1 cellular context compared by ENCODE assay signal in the genomic region with DNA sequence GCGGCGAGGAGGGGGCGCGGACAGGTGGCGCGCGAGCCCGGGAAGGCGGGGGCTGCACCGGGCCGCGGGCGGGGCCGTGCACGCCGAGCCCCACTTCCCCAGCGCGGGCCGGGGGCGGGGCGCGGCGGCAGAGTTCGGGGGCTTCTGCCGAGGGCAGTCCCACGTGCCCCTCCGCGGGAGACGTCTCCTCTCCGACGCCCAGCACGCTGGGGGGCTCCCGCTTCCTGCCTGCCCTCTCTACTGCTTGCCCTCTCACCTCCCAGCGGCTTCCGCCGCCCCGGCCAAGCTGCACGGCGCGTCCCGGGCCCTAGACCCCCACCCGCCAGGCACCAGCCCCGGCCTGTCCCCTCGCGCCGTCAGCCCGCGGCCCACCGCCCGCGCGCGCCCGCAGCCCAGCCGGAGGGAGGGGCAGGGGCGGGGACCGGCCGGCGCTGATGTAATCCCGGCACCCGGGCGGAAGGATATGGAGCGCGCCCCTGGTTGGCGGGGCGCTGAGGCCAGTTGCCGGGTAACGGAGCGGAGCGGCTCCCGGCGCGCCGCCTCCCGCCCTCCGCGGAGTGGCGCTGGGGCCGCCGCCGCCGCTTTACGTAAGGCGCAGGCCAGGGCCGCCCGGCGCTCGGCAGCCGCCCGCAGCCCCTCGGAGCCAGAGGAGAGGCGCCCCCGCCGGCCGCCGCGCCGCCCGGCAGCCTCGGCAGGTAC.
A peak's percentile ranks its signal among the peaks of the same experiment; 100 is the strongest.
TF ChIP-seq lines count a peak whose summit lies in the region.

A gene with protein sequence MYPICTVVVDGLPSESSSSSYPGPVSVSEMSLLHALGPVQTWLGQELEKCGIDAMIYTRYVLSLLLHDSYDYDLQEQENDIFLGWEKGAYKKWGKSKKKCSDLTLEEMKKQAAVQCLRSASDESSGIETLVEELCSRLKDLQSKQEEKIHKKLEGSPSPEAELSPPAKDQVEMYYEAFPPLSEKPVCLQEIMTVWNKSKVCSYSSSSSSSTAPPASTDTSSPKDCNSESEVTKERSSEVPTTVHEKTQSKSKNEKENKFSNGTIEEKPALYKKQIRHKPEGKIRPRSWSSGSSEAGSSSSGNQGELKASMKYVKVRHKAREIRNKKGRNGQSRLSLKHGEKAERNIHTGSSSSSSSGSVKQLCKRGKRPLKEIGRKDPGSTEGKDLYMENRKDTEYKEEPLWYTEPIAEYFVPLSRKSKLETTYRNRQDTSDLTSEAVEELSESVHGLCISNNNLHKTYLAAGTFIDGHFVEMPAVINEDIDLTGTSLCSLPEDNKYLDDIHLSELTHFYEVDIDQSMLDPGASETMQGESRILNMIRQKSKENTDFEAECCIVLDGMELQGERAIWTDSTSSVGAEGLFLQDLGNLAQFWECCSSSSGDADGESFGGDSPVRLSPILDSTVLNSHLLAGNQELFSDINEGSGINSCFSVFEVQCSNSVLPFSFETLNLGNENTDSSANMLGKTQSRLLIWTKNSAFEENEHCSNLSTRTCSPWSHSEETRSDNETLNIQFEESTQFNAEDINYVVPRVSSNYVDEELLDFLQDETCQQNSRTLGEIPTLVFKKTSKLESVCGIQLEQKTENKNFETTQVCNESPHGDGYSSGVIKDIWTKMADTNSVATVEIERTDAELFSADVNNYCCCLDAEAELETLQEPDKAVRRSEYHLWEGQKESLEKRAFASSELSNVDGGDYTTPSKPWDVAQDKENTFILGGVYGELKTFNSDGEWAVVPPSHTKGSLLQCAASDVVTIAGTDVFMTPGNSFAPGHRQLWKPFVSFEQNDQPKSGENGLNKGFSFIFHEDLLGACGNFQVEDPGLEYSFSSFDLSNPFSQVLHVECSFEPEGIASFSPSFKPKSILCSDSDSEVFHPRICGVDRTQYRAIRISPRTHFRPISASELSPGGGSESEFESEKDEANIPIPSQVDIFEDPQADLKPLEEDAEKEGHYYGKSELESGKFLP (N-terminal part only) (plus strand): TSS at position 581 of the 699 bp plus-strand sequence. CDS start 41,727 bp downstream, outside the sequence.

TF ChIP-seq in HepG2, 621 proteins besides CTCF, POLR2A, EP300 and RAD21 (continued from another document and continues in another):
- TF ChIP-seq, protein P1, sequence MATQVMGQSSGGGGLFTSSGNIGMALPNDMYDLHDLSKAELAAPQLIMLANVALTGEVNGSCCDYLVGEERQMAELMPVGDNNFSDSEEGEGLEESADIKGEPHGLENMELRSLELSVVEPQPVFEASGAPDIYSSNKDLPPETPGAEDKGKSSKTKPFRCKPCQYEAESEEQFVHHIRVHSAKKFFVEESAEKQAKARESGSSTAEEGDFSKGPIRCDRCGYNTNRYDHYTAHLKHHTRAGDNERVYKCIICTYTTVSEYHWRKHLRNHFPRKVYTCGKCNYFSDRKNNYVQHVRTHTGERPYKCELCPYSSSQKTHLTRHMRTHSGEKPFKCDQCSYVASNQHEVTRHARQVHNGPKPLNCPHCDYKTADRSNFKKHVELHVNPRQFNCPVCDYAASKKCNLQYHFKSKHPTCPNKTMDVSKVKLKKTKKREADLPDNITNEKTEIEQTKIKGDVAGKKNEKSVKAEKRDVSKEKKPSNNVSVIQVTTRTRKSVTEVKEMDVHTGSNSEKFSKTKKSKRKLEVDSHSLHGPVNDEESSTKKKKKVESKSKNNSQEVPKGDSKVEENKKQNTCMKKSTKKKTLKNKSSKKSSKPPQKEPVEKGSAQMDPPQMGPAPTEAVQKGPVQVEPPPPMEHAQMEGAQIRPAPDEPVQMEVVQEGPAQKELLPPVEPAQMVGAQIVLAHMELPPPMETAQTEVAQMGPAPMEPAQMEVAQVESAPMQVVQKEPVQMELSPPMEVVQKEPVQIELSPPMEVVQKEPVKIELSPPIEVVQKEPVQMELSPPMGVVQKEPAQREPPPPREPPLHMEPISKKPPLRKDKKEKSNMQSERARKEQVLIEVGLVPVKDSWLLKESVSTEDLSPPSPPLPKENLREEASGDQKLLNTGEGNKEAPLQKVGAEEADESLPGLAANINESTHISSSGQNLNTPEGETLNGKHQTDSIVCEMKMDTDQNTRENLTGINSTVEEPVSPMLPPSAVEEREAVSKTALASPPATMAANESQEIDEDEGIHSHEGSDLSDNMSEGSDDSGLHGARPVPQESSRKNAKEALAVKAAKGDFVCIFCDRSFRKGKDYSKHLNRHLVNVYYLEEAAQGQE (IDR thresholded peaks at IDR 0.05; ENCODE audit: borderline replicate concordance in 1 of 2, low read depth in 1 of 2, low read length in 2 of 2), result peak in 1 of 2 experiments; percentile 42; a peak in 1 of 4 replicates
- TF ChIP-seq, protein P2, sequence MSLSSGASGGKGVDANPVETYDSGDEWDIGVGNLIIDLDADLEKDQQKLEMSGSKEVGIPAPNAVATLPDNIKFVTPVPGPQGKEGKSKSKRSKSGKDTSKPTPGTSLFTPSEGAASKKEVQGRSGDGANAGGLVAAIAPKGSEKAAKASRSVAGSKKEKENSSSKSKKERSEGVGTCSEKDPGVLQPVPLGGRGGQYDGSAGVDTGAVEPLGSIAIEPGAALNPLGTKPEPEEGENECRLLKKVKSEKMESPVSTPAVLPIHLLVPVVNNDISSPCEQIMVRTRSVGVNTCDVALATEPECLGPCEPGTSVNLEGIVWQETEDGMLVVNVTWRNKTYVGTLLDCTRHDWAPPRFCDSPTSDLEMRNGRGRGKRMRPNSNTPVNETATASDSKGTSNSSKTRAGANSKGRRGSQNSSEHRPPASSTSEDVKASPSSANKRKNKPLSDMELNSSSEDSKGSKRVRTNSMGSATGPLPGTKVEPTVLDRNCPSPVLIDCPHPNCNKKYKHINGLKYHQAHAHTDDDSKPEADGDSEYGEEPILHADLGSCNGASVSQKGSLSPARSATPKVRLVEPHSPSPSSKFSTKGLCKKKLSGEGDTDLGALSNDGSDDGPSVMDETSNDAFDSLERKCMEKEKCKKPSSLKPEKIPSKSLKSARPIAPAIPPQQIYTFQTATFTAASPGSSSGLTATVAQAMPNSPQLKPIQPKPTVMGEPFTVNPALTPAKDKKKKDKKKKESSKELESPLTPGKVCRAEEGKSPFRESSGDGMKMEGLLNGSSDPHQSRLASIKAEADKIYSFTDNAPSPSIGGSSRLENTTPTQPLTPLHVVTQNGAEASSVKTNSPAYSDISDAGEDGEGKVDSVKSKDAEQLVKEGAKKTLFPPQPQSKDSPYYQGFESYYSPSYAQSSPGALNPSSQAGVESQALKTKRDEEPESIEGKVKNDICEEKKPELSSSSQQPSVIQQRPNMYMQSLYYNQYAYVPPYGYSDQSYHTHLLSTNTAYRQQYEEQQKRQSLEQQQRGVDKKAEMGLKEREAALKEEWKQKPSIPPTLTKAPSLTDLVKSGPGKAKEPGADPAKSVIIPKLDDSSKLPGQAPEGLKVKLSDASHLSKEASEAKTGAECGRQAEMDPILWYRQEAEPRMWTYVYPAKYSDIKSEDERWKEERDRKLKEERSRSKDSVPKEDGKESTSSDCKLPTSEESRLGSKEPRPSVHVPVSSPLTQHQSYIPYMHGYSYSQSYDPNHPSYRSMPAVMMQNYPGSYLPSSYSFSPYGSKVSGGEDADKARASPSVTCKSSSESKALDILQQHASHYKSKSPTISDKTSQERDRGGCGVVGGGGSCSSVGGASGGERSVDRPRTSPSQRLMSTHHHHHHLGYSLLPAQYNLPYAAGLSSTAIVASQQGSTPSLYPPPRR (CRISPR knock-in tag; IDR thresholded peaks at IDR 0.05; ENCODE audit: borderline replicate concordance), result peak; percentile 57; the same call in 1 of the 2 replicates
- TF ChIP-seq, protein P3, sequence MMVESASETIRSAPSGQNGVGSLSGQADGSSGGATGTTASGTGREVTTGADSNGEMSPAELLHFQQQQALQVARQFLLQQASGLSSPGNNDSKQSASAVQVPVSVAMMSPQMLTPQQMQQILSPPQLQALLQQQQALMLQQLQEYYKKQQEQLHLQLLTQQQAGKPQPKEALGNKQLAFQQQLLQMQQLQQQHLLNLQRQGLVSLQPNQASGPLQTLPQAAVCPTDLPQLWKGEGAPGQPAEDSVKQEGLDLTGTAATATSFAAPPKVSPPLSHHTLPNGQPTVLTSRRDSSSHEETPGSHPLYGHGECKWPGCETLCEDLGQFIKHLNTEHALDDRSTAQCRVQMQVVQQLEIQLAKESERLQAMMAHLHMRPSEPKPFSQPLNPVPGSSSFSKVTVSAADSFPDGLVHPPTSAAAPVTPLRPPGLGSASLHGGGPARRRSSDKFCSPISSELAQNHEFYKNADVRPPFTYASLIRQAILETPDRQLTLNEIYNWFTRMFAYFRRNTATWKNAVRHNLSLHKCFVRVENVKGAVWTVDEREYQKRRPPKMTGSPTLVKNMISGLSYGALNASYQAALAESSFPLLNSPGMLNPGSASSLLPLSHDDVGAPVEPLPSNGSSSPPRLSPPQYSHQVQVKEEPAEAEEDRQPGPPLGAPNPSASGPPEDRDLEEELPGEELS (CRISPR knock-in tag; IDR thresholded peaks at IDR 0.05), result peak; percentile 37; the same call in 1 of the 2 replicates
- TF ChIP-seq MBNL3 (CRISPR knock-in tag; conservative IDR thresholded peaks at IDR 0.05), result no peak
- TF ChIP-seq, protein P4, sequence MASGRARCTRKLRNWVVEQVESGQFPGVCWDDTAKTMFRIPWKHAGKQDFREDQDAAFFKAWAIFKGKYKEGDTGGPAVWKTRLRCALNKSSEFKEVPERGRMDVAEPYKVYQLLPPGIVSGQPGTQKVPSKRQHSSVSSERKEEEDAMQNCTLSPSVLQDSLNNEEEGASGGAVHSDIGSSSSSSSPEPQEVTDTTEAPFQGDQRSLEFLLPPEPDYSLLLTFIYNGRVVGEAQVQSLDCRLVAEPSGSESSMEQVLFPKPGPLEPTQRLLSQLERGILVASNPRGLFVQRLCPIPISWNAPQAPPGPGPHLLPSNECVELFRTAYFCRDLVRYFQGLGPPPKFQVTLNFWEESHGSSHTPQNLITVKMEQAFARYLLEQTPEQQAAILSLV (CRISPR knock-in tag; IDR thresholded peaks at IDR 0.05; ENCODE audit: borderline replicate concordance), result peak; percentile 57; the same call in 1 of the 2 replicates
- TF ChIP-seq, protein P5, sequence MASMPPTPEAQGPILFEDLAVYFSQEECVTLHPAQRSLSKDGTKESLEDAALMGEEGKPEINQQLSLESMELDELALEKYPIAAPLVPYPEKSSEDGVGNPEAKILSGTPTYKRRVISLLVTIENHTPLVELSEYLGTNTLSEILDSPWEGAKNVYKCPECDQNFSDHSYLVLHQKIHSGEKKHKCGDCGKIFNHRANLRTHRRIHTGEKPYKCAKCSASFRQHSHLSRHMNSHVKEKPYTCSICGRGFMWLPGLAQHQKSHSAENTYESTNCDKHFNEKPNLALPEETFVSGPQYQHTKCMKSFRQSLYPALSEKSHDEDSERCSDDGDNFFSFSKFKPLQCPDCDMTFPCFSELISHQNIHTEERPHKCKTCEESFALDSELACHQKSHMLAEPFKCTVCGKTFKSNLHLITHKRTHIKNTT (CRISPR knock-in tag; IDR thresholded peaks at IDR 0.05), result no peak
- TF ChIP-seq, protein P6, sequence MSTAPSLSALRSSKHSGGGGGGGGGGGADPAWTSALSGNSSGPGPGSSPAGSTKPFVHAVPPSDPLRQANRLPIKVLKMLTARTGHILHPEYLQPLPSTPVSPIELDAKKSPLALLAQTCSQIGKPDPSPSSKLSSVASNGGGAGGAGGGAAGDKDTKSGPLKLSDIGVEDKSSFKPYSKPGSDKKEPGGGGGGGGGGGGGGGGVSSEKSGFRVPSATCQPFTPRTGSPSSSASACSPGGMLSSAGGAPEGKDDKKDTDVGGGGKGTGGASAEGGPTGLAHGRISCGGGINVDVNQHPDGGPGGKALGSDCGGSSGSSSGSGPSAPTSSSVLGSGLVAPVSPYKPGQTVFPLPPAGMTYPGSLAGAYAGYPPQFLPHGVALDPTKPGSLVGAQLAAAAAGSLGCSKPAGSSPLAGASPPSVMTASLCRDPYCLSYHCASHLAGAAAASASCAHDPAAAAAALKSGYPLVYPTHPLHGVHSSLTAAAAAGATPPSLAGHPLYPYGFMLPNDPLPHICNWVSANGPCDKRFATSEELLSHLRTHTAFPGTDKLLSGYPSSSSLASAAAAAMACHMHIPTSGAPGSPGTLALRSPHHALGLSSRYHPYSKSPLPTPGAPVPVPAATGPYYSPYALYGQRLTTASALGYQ (CRISPR knock-in tag; IDR thresholded peaks at IDR 0.05), result no peak
- no peak for TF ChIP-seq KLF13 (CRISPR knock-in tag; IDR thresholded peaks at IDR 0.05)
- no peak for TF ChIP-seq ZNF7 (CRISPR knock-in tag; IDR thresholded peaks at IDR 0.05)
- TF ChIP-seq TBP (CRISPR knock-in tag; IDR thresholded peaks at IDR 0.05), result no peak
- TF ChIP-seq ZNF616 (CRISPR knock-in tag; IDR thresholded peaks at IDR 0.05; ENCODE audit: low read depth), result peak; percentile 30; the same call in 1 of the 2 replicates
- TF ChIP-seq AHR (CRISPR knock-in tag; IDR thresholded peaks at IDR 0.05), result no peak
- no peak for TF ChIP-seq SRSF1 (optimal IDR thresholded peaks at IDR 0.05; ENCODE audit: low read depth, low read length)
- TF ChIP-seq HOXA3 (CRISPR knock-in tag; IDR thresholded peaks at IDR 0.05), result peak; percentile 86; the same call in 1 of the 2 replicates
- TF ChIP-seq ZBTB38 (CRISPR knock-in tag; IDR thresholded peaks at IDR 0.05), result peak; percentile 55; the same call in 1 of the 2 replicates
- TF ChIP-seq PHF21A (CRISPR knock-in tag; IDR thresholded peaks at IDR 0.05), result peak; percentile 36; the same call in 1 of the 2 replicates
- TF ChIP-seq HES4 (CRISPR knock-in tag; IDR thresholded peaks at IDR 0.05; ENCODE audit: borderline replicate concordance), result peak; percentile 57; the same call in 1 of the 2 replicates
- TF ChIP-seq TBX3 (IDR thresholded peaks at IDR 0.05; ENCODE audit: borderline replicate concordance), result no peak
- no peak for TF ChIP-seq GABPA (IDR thresholded peaks at IDR 0.05; ENCODE audit: low read depth, low read length)
- TF ChIP-seq GABPA (CRISPR knock-in tag; IDR thresholded peaks at IDR 0.05; ENCODE audit: low read depth), result no peak
- TF ChIP-seq ZNF143 (CRISPR knock-in tag; IDR thresholded peaks at IDR 0.05), result no peak
- TF ChIP-seq RARG (CRISPR knock-in tag; IDR thresholded peaks at IDR 0.05; ENCODE audit: low read depth), result no peak
- no peak for TF ChIP-seq SMAD9 (CRISPR knock-in tag; IDR thresholded peaks at IDR 0.05)
- TF ChIP-seq, protein P7, sequence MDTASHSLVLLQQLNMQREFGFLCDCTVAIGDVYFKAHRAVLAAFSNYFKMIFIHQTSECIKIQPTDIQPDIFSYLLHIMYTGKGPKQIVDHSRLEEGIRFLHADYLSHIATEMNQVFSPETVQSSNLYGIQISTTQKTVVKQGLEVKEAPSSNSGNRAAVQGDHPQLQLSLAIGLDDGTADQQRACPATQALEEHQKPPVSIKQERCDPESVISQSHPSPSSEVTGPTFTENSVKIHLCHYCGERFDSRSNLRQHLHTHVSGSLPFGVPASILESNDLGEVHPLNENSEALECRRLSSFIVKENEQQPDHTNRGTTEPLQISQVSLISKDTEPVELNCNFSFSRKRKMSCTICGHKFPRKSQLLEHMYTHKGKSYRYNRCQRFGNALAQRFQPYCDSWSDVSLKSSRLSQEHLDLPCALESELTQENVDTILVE (CRISPR knock-in tag; IDR thresholded peaks at IDR 0.05), result peak; percentile 79; the same call in 1 of the 2 replicates
